1 cellular context compared by ENCODE assay signal in genomic region chr17:1752425-1752941, GRCh38.
TF ChIP-seq lines count a peak whose summit lies in the region.

No MANE protein-coding gene starts in this region.

TF ChIP-seq in GM12878, 131 proteins besides CTCF, POLR2A, EP300 and RAD21 (continues in another document):
- TF ChIP-seq BACH1 (IDR thresholded peaks at IDR 0.05; ENCODE audit: borderline replicate concordance) (no peak), LARP7 (IDR thresholded peaks at IDR 0.05) (no peak), PML (IDR thresholded peaks at IDR 0.05; ENCODE audit: low read length) (no peak), MAX (IDR thresholded peaks at IDR 0.05; ENCODE audit: low read depth, low read length) (peak; percentile 48; the same call in 1 of the 2 replicates), WRNIP1 (IDR thresholded peaks at IDR 0.05; ENCODE audit: borderline replicate concordance, low read depth, low read length) (no peak), PRDM15 (CRISPR knock-in tag; IDR thresholded peaks at IDR 0.05) (no peak), ATF7 (IDR thresholded peaks at IDR 0.05; ENCODE audit: low read depth) (no peak), RB1 (IDR thresholded peaks at IDR 0.05; ENCODE audit: borderline replicate concordance) (no peak), ZBTB4 (CRISPR knock-in tag; IDR thresholded peaks at IDR 0.05) (no peak), CBFB (IDR thresholded peaks at IDR 0.05; ENCODE audit: low read depth) (no peak), E2F8 (IDR thresholded peaks at IDR 0.05; ENCODE audit: low read depth, partially characterized antibody) (no peak), MTA2 (IDR thresholded peaks at IDR 0.05; ENCODE audit: low read depth) (no peak), BCL11A (IDR thresholded peaks at IDR 0.05; ENCODE audit: low read depth, low read length) (no peak), HDAC6 (IDR thresholded peaks at IDR 0.05; ENCODE audit: unreplicated experiment) (no peak), NR2F1 (conservative IDR thresholded peaks at IDR 0.05) (0 out of 2 replicates have a peak, but pooled peaks have one; percentile 15), ZNF24 (IDR thresholded peaks at IDR 0.05) (no peak), SREBF2 (IDR thresholded peaks at IDR 0.05; ENCODE audit: low read length) (no peak), RBBP5 (conservative IDR thresholded peaks at IDR 0.05) (no peak), JUNB (IDR thresholded peaks at IDR 0.05) (no peak), SMC3 (IDR thresholded peaks at IDR 0.05; ENCODE audit: borderline replicate concordance, low read length) (no peak), TARDBP (IDR thresholded peaks at IDR 0.05; ENCODE audit: borderline replicate concordance) (no peak), GATAD2B (conservative IDR thresholded peaks at IDR 0.05; ENCODE audit: low read depth) (peak; percentile 53; the same call in 1 of the 2 replicates), CHD1 (IDR thresholded peaks at IDR 0.05; ENCODE audit: low read depth, low read length) (no peak), SUPT20H (IDR thresholded peaks at IDR 0.05; ENCODE audit: borderline replicate concordance, control insufficient read depth, low read depth, low read length) (no peak), CREM (IDR thresholded peaks at IDR 0.05; ENCODE audit: low read depth) (no peak), IKZF2 (IDR thresholded peaks at IDR 0.05) (peak in 1 of 2 experiments; percentile 24; a peak in 2 of 4 replicates), BMI1 (IDR thresholded peaks at IDR 0.05; ENCODE audit: borderline replicate concordance) (no peak), MTA3 (IDR thresholded peaks at IDR 0.05; ENCODE audit: borderline replicate concordance, low read length) (no peak), EED (IDR thresholded peaks at IDR 0.05; ENCODE audit: low read depth) (no peak), PAX8 (IDR thresholded peaks at IDR 0.05) (no peak), HCFC1 (IDR thresholded peaks at IDR 0.05; ENCODE audit: low read length) (no peak), SPI1 (IDR thresholded peaks at IDR 0.05; ENCODE audit: borderline replicate concordance, insufficient read depth, low read depth, low read length) (peak; percentile 45; the same call in 1 of the 2 replicates), RELB (IDR thresholded peaks at IDR 0.05; ENCODE audit: low read depth) (peak; percentile 68), CREB1 (IDR thresholded peaks at IDR 0.05; ENCODE audit: low read depth) (no peak), ZBTB40 (IDR thresholded peaks at IDR 0.05; ENCODE audit: borderline replicate concordance) (no peak), MYB (IDR thresholded peaks at IDR 0.05; ENCODE audit: borderline replicate concordance, low read depth, low read length) (no peak), ZNF274 (IDR thresholded peaks at IDR 0.05; ENCODE audit: insufficient read depth, insufficient read length) (no peak), EGR1 (IDR thresholded peaks at IDR 0.05; ENCODE audit: borderline replicate concordance in 1 of 2, low read depth in 2 of 2, low read length in 2 of 2) (no peak), KLF5 (IDR thresholded peaks at IDR 0.05; ENCODE audit: partially characterized antibody) (no peak), ATF2 (IDR thresholded peaks at IDR 0.05; ENCODE audit: low read length) (no peak), MEF2B (IDR thresholded peaks at IDR 0.05; ENCODE audit: partially characterized antibody, poor library complexity, severe bottlenecking) (no peak), SIX5 (IDR thresholded peaks at IDR 0.05; ENCODE audit: low read depth, low read length, severe bottlenecking) (no peak), TCF3 (IDR thresholded peaks at IDR 0.05; ENCODE audit: borderline replicate concordance, insufficient read depth, low read depth, low read length) (no peak), TAF1 (IDR thresholded peaks at IDR 0.05; ENCODE audit: borderline replicate concordance, low read depth, low read length) (no peak), CEBPZ (IDR thresholded peaks at IDR 0.05; ENCODE audit: low read depth, low read length) (no peak)
